1 cellular context compared by ENCODE assay signal in the genomic region with DNA sequence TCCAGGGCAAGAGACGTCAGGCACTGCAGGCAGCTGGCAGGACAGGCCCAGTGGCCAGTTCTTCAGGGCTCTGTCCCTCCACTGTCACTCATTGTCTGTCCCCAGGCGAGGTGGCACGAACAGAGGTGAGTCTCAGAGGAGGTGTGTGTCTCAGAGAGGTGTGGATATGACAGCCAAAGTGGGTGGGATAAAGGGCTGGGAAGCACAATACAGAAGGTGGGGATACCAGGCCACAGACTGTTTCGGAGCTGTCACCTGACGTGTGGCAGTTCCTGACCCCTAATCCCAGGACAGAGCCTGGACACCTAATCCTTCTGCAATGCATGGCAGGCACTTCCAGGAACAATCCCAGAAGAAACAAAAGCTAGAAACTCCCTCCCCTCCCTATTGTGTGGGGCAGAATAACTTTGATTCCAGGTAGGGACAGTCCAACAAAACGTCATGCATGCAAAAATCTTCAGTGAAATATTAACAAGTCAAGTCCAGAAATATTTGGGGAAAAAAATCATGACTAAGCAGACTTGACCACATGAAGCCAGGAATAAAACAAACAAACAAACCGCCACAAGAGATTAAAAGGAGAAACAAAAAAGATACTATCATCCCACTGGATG.
TF ChIP-seq lines count a peak whose summit lies in the region.

No MANE protein-coding gene starts in this region.

TF ChIP-seq in HCT116, 20 proteins besides CTCF, POLR2A, EP300 and RAD21 (continued from another document):
- TF ChIP-seq, protein P1, sequence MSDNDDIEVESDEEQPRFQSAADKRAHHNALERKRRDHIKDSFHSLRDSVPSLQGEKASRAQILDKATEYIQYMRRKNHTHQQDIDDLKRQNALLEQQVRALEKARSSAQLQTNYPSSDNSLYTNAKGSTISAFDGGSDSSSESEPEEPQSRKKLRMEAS (IDR thresholded peaks at IDR 0.05): no peak
- TF ChIP-seq ZNF274 (IDR thresholded peaks at IDR 0.05; ENCODE audit: low read depth, low read length): no peak
- TF ChIP-seq SP1 (IDR thresholded peaks at IDR 0.05; ENCODE audit: low read depth): no peak
- TF ChIP-seq FOSL1 (IDR thresholded peaks at IDR 0.05; ENCODE audit: low read depth): no peak
- no peak for TF ChIP-seq CEBPB (IDR thresholded peaks at IDR 0.05; ENCODE audit: low read depth)
- no peak for TF ChIP-seq TCF7L2 (IDR thresholded peaks at IDR 0.05; ENCODE audit: borderline replicate concordance, extremely low read depth, insufficient read depth, insufficient read length)
- TF ChIP-seq CBX3 (IDR thresholded peaks at IDR 0.05; ENCODE audit: low read depth): no peak
- no peak for TF ChIP-seq EGR1 (IDR thresholded peaks at IDR 0.05; ENCODE audit: low read depth)
- TF ChIP-seq, protein P2, sequence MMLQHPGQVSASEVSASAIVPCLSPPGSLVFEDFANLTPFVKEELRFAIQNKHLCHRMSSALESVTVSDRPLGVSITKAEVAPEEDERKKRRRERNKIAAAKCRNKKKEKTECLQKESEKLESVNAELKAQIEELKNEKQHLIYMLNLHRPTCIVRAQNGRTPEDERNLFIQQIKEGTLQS (IDR thresholded peaks at IDR 0.05): no peak
- no peak for TF ChIP-seq ZFX (IDR thresholded peaks at IDR 0.05)
- TF ChIP-seq, protein P3, sequence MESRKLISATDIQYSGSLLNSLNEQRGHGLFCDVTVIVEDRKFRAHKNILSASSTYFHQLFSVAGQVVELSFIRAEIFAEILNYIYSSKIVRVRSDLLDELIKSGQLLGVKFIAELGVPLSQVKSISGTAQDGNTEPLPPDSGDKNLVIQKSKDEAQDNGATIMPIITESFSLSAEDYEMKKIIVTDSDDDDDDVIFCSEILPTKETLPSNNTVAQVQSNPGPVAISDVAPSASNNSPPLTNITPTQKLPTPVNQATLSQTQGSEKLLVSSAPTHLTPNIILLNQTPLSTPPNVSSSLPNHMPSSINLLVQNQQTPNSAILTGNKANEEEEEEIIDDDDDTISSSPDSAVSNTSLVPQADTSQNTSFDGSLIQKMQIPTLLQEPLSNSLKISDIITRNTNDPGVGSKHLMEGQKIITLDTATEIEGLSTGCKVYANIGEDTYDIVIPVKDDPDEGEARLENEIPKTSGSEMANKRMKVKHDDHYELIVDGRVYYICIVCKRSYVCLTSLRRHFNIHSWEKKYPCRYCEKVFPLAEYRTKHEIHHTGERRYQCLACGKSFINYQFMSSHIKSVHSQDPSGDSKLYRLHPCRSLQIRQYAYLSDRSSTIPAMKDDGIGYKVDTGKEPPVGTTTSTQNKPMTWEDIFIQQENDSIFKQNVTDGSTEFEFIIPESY (IDR thresholded peaks at IDR 0.05; ENCODE audit: extremely low read depth, insufficient replicate concordance, low read length): no peak
- no peak for TF ChIP-seq YY1 (IDR thresholded peaks at IDR 0.05; ENCODE audit: extremely low read depth, insufficient replicate concordance, low read depth, low read length)
- TF ChIP-seq, protein P4, sequence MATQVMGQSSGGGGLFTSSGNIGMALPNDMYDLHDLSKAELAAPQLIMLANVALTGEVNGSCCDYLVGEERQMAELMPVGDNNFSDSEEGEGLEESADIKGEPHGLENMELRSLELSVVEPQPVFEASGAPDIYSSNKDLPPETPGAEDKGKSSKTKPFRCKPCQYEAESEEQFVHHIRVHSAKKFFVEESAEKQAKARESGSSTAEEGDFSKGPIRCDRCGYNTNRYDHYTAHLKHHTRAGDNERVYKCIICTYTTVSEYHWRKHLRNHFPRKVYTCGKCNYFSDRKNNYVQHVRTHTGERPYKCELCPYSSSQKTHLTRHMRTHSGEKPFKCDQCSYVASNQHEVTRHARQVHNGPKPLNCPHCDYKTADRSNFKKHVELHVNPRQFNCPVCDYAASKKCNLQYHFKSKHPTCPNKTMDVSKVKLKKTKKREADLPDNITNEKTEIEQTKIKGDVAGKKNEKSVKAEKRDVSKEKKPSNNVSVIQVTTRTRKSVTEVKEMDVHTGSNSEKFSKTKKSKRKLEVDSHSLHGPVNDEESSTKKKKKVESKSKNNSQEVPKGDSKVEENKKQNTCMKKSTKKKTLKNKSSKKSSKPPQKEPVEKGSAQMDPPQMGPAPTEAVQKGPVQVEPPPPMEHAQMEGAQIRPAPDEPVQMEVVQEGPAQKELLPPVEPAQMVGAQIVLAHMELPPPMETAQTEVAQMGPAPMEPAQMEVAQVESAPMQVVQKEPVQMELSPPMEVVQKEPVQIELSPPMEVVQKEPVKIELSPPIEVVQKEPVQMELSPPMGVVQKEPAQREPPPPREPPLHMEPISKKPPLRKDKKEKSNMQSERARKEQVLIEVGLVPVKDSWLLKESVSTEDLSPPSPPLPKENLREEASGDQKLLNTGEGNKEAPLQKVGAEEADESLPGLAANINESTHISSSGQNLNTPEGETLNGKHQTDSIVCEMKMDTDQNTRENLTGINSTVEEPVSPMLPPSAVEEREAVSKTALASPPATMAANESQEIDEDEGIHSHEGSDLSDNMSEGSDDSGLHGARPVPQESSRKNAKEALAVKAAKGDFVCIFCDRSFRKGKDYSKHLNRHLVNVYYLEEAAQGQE (IDR thresholded peaks at IDR 0.05; ENCODE audit: low read depth): no peak
- TF ChIP-seq EZH2phosphoT487 (IDR thresholded peaks at IDR 0.05; ENCODE audit: borderline replicate concordance): no peak
- no peak for TF ChIP-seq SRF (IDR thresholded peaks at IDR 0.05; ENCODE audit: low read depth)
- TF ChIP-seq POLR2AphosphoS5 (IDR thresholded peaks at IDR 0.05; ENCODE audit: low read depth, low read length): no peak
- no peak for TF ChIP-seq ELF1 (IDR thresholded peaks at IDR 0.05; ENCODE audit: borderline replicate concordance, low read depth)
